ENCODE assay signal across 8 cellular contexts in the genomic region with DNA sequence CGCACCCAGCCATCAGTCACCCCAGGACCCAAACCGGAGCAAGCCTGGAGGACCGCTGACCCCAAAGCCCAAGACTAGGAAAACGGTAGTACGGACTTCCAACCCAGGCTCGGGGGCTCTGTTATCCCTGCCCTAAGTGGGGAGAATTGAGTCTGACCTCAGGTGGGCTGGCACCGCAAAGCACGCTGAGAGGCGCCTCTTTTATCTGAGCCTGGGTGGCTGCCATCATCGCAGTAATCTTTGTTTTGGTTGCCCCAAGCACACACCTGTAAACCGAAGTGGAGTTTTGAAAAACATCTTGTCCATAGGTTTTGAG. TPM values are rescaled to one million over a fixed set of nuclear protein-coding genes. Genes with fewer than 3 reads are reported as not detected.
A peak's percentile ranks its signal among the peaks of the same experiment; 100 is the strongest.
DNase-seq lines count a peak whose midpoint lies in the region; ATAC-seq and TF ChIP-seq lines count a peak whose summit lies in the region.

No MANE protein-coding gene starts in this region.

- H3K9ac ChIP-seq in SK-N-MC (ENCODE audit: insufficient read length) (no peak overlapping the region), skeletal muscle satellite cell (ENCODE audit: low read depth, low read length) (peak overlapping the region; percentile 99)

- ATAC-seq in GM18909 (IDR thresholded peaks at IDR 0.05; ENCODE audit: poor library complexity, unreplicated experiment), result peak; percentile 0
- ATAC-seq in gastroesophageal sphincter, result no peak
- ATAC-seq in HG03135 (IDR thresholded peaks at IDR 0.05; ENCODE audit: unreplicated experiment), result no peak
- ATAC-seq in HG02885 (IDR thresholded peaks at IDR 0.05; ENCODE audit: poor library complexity, unreplicated experiment), result no peak

- H3K27ac ChIP-seq in SK-N-MC (no peak overlapping the region), gastroesophageal sphincter (peak overlapping the region in 3 of 4 donors; percentile 87 to 94 (median 91))

- no peaks in the 10 kb centered on the region for H3K27me3 ChIP-seq in gastroesophageal sphincter
- no peaks in the 10 kb centered on the region for H3K27me3 ChIP-seq in skeletal muscle satellite cell (ENCODE audit: control insufficient read depth, insufficient read depth, low read length)

- no peak for TF ChIP-seq CTCF in gastroesophageal sphincter (IDR thresholded peaks at IDR 0.05)

- no peak for DNase-seq in SK-N-MC (ENCODE audit: low read depth, low spot score)
- no peak for DNase-seq in T-helper 9 cell
- no peak for DNase-seq in dedifferentiated amniotic fluid mesenchymal stem cell (ENCODE audit: extremely low spot score)

- H3K36me3 ChIP-seq in SK-N-MC (ENCODE audit: insufficient read depth, low read length) (no peaks in the 10 kb centered on the region), gastroesophageal sphincter (no peaks in the 10 kb centered on the region), skeletal muscle satellite cell (ENCODE audit: insufficient read depth, low read length) (peaks cover 8% of the 10 kb centered on the region)

- TF ChIP-seq POLR2A in gastroesophageal sphincter (IDR thresholded peaks at IDR 0.05), result no peak

- H3K4me1 ChIP-seq in gastroesophageal sphincter (peaks cover 0 to 47% (median 5%) of the 10 kb centered on the region in 3 donors), skeletal muscle satellite cell (ENCODE audit: control insufficient read depth, insufficient read depth, low read length) (peaks cover 28% of the 10 kb centered on the region)

- peak overlapping the region; percentile 91 for H3K4me3 ChIP-seq in SK-N-MC
- H3K4me3 ChIP-seq in gastroesophageal sphincter, result peak overlapping the region; percentile 82 to 96
- peak overlapping the region; percentile 89 for H3K4me3 ChIP-seq in skeletal muscle satellite cell (ENCODE audit: low read length)

- 20 to 23% methylated on average over 5 to 9 of the region's 11 CpGs for WGBS in gastroesophageal sphincter (ENCODE audit: low coverage in 1 of 2), 2 donors

- TF ChIP-seq EP300 in gastroesophageal sphincter (IDR thresholded peaks at IDR 0.05), result no peak

- H3K4me2 ChIP-seq in skeletal muscle satellite cell (ENCODE audit: low read length), result peak overlapping the region; percentile 78

- H3K9me3 ChIP-seq in SK-N-MC (ENCODE audit: low read depth, low read length), result no peaks in the 10 kb centered on the region
- no peaks in the 10 kb centered on the region for H3K9me3 ChIP-seq in gastroesophageal sphincter
- no peaks in the 10 kb centered on the region for H3K9me3 ChIP-seq in skeletal muscle satellite cell (replicated peaks; ENCODE audit: low read length)

RNA-seq across cellular contexts. Expression of a gene that starts 0.9 kb away (rescaled TPM):
- total RNA-seq in gastroesophageal sphincter, result 10 to 100 TPM in 3 of 4 donors, 1 to 10 TPM in 1; 9.2 to 17.6 (median 13.3) TPM
- total RNA-seq in skeletal muscle satellite cell (2012; rRNA removed), result 14.7 and 16.6 TPM in 2 replicates
